14 cellular contexts compared by ENCODE assay signal in the genomic region with DNA sequence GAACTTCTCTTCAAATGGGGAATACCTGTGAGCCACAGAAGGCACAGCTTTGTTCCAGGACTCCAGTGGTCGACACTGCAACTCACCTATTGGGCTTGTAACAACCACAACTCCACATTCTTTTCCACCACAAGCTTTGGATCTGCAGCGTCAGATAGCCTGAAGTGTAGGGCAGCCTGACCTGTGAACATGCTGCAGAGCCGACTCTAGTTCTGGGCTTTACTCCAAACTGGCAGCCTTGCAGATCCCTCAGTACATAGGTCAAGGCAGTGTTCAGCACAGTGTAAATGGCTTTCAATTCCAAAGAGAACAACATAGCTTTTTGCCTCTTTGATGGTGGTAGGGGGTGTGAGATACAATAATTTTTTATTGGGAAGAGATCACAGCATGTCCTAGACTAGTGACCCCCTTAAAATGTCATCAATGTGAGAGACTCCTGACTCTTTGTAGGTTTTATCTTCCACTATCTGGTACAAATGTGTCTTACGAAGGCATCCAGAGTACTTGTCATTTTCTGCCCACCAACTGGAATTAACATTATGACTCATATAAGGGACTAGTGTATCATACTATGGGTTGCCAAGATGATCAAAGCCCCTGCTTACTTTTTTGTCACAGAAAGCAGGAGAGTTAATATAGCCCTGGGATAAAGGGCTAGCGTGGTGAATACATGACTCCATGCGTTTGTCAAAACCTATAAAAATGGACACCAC.
DNase-seq lines count a peak whose midpoint lies in the region; ATAC-seq and TF ChIP-seq lines count a peak whose summit lies in the region.
"Had no signal": no experiment of that assay in that cellular context is flagged by ENCODE, and none has a peak within 500 bp of the region (broad histone marks: within the 10 kb centered on the region; RNA-seq: fewer than 3 reads in every experiment).

No MANE protein-coding gene starts in this region.

- ATAC-seq in psoas muscle (peak; percentile 80 to 93 (median 93)), HG03520 (IDR thresholded peaks at IDR 0.05; ENCODE audit: unreplicated experiment) (no peak)
- ATAC-seq: CD8-positive, alpha-beta T cell; K562 had no signal

- H3K4me3 Mint-ChIP-seq in nephron progenitor cell, result no peak overlapping the region
- H3K4me3 Mint-ChIP-seq: CD8-positive, alpha-beta T cell had no signal

- no peaks in the 10 kb centered on the region for H3K79me2 ChIP-seq in SK-N-SH (ENCODE audit: insufficient read depth)

- H4K20me1 ChIP-seq in SK-N-SH (ENCODE audit: insufficient read depth), result no peaks in the 10 kb centered on the region

- H3K27me3 ChIP-seq in SK-N-SH (ENCODE audit: insufficient read depth) (no peaks in the 10 kb centered on the region), psoas muscle (ENCODE audit: insufficient read depth in 3 of 3, low read length in 2 of 3) (no peaks in the 10 kb centered on the region)
- H3K27me3 ChIP-seq: tibial nerve had no signal

- H3K36me3 ChIP-seq in SK-N-SH (replicated peaks in 1 of 2; ENCODE audit: control insufficient read depth in 1 of 2, insufficient read depth in 2 of 2, low read length in 1 of 2) (no peaks in the 10 kb centered on the region), psoas muscle (ENCODE audit: insufficient read depth in 1 of 2, low read depth in 1 of 2) (no peaks in the 10 kb centered on the region)
- H3K36me3 ChIP-seq: tibial nerve had no signal

- TF ChIP-seq CTCF in AG10803 (conservative IDR thresholded peaks at IDR 0.05; ENCODE audit: low read length), result no peak
- TF ChIP-seq CTCF in SK-N-SH (IDR thresholded peaks at IDR 0.05), result no peak
- TF ChIP-seq CTCF in psoas muscle (IDR thresholded peaks at IDR 0.05), result no peak
- TF ChIP-seq CTCF in nephron progenitor cell (IDR thresholded peaks at IDR 0.05), result no peak

- peaks cover 24% of the 10 kb centered on the region for H3F3A ChIP-seq in SK-N-SH (replicated peaks; ENCODE audit: insufficient read depth)

- no peaks in the 10 kb centered on the region; the same call in 1 of the 2 replicates for H3K9me3 ChIP-seq in SK-N-SH
- H3K9me3 ChIP-seq in psoas muscle, result no peaks in the 10 kb centered on the region

- WGBS in SK-N-SH (ENCODE audit: low lambda C conversion rate), result 32% methylated on average over 6 of the region's 6 CpGs
- WGBS in psoas muscle, 3 donors, result 43 to 60% (median 55%) methylated on average over 6 of the region's 6 CpGs

- DNase-seq in AG10803 (ENCODE audit: low read depth), result peak; percentile 82
- DNase-seq in SK-N-SH, result no peak
- DNase-seq in glomerular visceral epithelial cell (ENCODE audit: extremely low spot score), result peak; percentile 81
- DNase-seq in psoas muscle, result peak; percentile 34 to 77
- DNase-seq in COLO668 (lab: John Stamatoyannopoulos, UW; ENCODE audit: unreplicated experiment), result no peak
- no peak for DNase-seq in nephron progenitor cell
- DNase-seq in NOMO-1 (lab: John Stamatoyannopoulos, UW; ENCODE audit: unreplicated experiment in 2 of 2), result no peak
- DNase-seq: activated CD4-positive, alpha-beta T cell treated with anti-CD3 and anti-CD28 coated beads for 1 hour; CD8-positive, alpha-beta T cell; NK-92 treated with Interleukin-12 subunit alpha and Interleukin-12 subunit beta, amount 100 ng/mL, for 24 hours; stimulated activated CD4-positive, alpha-beta T cell treated with anti-CD3 and anti-CD28 coated beads, Interleukin-12 subunit alpha, Interleukin-12 subunit beta, amount 100 ng/mL, for 4 hours had no signal

- no peaks in the 10 kb centered on the region for H3K36me3 Mint-ChIP-seq in nephron progenitor cell (ENCODE audit: low read depth)
- H3K36me3 Mint-ChIP-seq: CD8-positive, alpha-beta T cell had no signal

- no peaks in the 10 kb centered on the region for H3K9me2 ChIP-seq in SK-N-SH

- no peak overlapping the region for H2AFZ ChIP-seq in SK-N-SH (ENCODE audit: low read depth)

- H3K9ac ChIP-seq in SK-N-SH, result peak overlapping the region; percentile 38; the same call in 1 of the 2 replicates

- peaks cover 5 to 15% of the 10 kb centered on the region in 2 experiments for H3K4me1 ChIP-seq in SK-N-SH (ENCODE audit: control insufficient read depth in 1 of 2, insufficient read depth in 2 of 2, low read depth in 1 of 2, low read length in 1 of 2)
- H3K4me1 ChIP-seq in psoas muscle, result peaks cover 26% of the 10 kb centered on the region

- H3K4me1 Mint-ChIP-seq in nephron progenitor cell, result no peaks in the 10 kb centered on the region

- H3K4me2 ChIP-seq in SK-N-SH, result peak overlapping the region; percentile 56

- H3K4me3 ChIP-seq in AG10803 (ENCODE audit: low read length), result no peak overlapping the region
- no peak overlapping the region for H3K4me3 ChIP-seq in SK-N-SH (ENCODE audit: low read depth in 2 of 2, low read length in 1 of 2)
- H3K4me3 ChIP-seq in psoas muscle, result no peak overlapping the region
- H3K4me3 ChIP-seq: K562, tibial nerve had no signal

- TF ChIP-seq EP300 in SK-N-SH (IDR thresholded peaks at IDR 0.05; ENCODE audit: borderline replicate concordance in 1 of 2, low read depth in 1 of 2, low read length in 1 of 2), result peak in 1 of 2 experiments; percentile 57; a peak in 1 of 4 replicates

- no peak for TF ChIP-seq RAD21 in SK-N-SH (IDR thresholded peaks at IDR 0.05; ENCODE audit: low read length)

- H3K9me3 Mint-ChIP-seq in nephron progenitor cell, result peaks cover 15% of the 10 kb centered on the region

- CTCF ChIA-PET in SK-N-SH (lab: Yijun Ruan, JAX), result no interaction called here

- H3K27ac ChIP-seq in SK-N-SH (ENCODE audit: low read depth in 2 of 2, low read length in 1 of 2) (peak overlapping the region; percentile 53 to 92), psoas muscle (peak overlapping the region; percentile 36)

- H3K27ac Mint-ChIP-seq in nephron progenitor cell, result no peak overlapping the region
- H3K27ac Mint-ChIP-seq: CD8-positive, alpha-beta T cell had no signal

- POLR2A ChIA-PET in SK-N-SH (lab: Yijun Ruan, JAX), result no interaction called here

- peaks cover 2% of the 10 kb centered on the region for H3K27me3 Mint-ChIP-seq in nephron progenitor cell (ENCODE audit: low read depth, poor library complexity)

- intact Hi-C loops in psoas muscle (cut with DNase I), result no loop called here

TF ChIP-seq in SK-N-SH, 30 proteins besides CTCF, POLR2A, EP300 and RAD21:
- peak; percentile 77 for TF ChIP-seq NFIC (IDR thresholded peaks at IDR 0.05; ENCODE audit: borderline replicate concordance)
- TF ChIP-seq, protein P1, sequence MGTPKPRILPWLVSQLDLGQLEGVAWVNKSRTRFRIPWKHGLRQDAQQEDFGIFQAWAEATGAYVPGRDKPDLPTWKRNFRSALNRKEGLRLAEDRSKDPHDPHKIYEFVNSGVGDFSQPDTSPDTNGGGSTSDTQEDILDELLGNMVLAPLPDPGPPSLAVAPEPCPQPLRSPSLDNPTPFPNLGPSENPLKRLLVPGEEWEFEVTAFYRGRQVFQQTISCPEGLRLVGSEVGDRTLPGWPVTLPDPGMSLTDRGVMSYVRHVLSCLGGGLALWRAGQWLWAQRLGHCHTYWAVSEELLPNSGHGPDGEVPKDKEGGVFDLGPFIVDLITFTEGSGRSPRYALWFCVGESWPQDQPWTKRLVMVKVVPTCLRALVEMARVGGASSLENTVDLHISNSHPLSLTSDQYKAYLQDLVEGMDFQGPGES (IDR thresholded peaks at IDR 0.05; ENCODE audit: low read depth, low read length), result no peak
- no peak for TF ChIP-seq NRF1 (IDR thresholded peaks at IDR 0.05; ENCODE audit: low read depth, low read length)
- TF ChIP-seq, protein P2, sequence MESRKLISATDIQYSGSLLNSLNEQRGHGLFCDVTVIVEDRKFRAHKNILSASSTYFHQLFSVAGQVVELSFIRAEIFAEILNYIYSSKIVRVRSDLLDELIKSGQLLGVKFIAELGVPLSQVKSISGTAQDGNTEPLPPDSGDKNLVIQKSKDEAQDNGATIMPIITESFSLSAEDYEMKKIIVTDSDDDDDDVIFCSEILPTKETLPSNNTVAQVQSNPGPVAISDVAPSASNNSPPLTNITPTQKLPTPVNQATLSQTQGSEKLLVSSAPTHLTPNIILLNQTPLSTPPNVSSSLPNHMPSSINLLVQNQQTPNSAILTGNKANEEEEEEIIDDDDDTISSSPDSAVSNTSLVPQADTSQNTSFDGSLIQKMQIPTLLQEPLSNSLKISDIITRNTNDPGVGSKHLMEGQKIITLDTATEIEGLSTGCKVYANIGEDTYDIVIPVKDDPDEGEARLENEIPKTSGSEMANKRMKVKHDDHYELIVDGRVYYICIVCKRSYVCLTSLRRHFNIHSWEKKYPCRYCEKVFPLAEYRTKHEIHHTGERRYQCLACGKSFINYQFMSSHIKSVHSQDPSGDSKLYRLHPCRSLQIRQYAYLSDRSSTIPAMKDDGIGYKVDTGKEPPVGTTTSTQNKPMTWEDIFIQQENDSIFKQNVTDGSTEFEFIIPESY (IDR thresholded peaks at IDR 0.05; ENCODE audit: borderline replicate concordance, low read depth), result no peak
- peak; percentile 61; the same call in 1 of the 2 replicates for TF ChIP-seq JUND (IDR thresholded peaks at IDR 0.05)
- TF ChIP-seq, protein P3, sequence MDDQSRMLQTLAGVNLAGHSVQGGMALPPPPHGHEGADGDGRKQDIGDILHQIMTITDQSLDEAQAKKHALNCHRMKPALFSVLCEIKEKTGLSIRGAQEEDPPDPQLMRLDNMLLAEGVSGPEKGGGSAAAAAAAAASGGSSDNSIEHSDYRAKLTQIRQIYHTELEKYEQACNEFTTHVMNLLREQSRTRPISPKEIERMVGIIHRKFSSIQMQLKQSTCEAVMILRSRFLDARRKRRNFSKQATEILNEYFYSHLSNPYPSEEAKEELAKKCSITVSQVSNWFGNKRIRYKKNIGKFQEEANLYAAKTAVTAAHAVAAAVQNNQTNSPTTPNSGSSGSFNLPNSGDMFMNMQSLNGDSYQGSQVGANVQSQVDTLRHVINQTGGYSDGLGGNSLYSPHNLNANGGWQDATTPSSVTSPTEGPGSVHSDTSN (IDR thresholded peaks at IDR 0.05), result peak; percentile 59
- peak; percentile 42 for TF ChIP-seq TCF12 (IDR thresholded peaks at IDR 0.05)
- no peak for TF ChIP-seq RFX5 (IDR thresholded peaks at IDR 0.05; ENCODE audit: low read length)
- TF ChIP-seq, protein P4, sequence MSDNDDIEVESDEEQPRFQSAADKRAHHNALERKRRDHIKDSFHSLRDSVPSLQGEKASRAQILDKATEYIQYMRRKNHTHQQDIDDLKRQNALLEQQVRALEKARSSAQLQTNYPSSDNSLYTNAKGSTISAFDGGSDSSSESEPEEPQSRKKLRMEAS (IDR thresholded peaks at IDR 0.05; ENCODE audit: low read depth), result 0 out of 2 replicates have a peak, but pooled peaks have one; percentile 41
- TF ChIP-seq RXRA (IDR thresholded peaks at IDR 0.05; ENCODE audit: borderline replicate concordance, low read depth), result peak; percentile 11; the same call in 1 of the 2 replicates
- 0 out of 2 replicates have a peak, but pooled peaks have one; percentile 9 for TF ChIP-seq MEF2A (IDR thresholded peaks at IDR 0.05; ENCODE audit: borderline replicate concordance, low read depth)
- TF ChIP-seq FOSL2 (IDR thresholded peaks at IDR 0.05; ENCODE audit: borderline replicate concordance, low read depth), result peak; percentile 73

Comparison
In these comparisons a context has a peak if more than half of its experiments do, and no peak if none do; other contexts are left out.
1. DNase-seq: peak in AG10803 (single experiment), glomerular visceral epithelial cell (single experiment) and psoas muscle (2 of 2); none in SK-N-SH (single experiment), COLO668 (single experiment), nephron progenitor cell (single experiment) and NOMO-1 (0 of 2).